Comparison of ENCODE assay signal across 8 cellular contexts in the genomic region with DNA sequence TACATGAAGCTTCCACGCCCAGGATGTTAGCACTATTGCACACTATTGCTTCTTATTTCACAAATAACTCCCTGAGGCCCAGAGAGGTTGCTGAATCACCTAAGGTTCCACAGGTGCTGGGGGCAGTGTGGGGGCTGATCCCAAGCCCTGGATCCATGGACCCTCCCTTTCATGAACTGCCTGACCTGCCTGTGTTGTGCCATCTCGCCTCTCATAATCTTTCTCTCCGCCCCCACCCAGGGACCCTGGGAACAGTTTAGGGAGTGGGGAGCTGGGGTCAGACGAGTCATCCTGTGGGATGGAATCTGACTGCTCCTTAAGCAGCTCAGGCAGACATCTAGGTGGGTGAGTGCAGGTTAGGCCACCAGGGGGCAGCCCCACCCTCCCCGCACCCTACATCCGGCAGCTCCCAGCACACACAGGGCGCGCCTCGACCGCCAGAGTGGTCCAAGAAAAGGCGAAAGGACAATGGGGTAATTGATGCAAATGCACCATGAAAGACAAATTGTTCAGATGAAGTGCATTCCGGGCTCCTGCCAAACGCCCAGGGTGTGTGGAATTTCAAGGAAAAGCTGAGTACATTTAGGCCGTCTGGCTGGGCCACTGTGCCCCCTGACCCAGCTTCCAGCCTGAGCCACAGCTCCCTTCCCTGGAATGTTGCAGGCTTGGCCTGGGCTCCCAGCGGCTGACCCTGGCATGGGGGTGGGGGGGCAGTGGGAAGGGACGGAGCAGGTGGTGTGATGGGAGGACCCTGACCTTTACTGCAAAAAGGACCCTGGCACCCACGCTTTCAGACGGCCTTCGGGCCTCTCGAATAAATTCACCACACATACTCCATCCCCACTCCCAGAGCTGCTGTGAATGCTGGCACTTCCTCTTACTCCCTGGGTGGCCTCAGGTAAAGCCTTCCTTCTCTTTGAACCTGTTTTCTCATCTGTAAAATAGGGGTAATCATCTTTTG. TPM values are rescaled to one million over a fixed set of nuclear protein-coding genes. Genes with fewer than 3 reads are reported as not detected.
DNase-seq lines count a peak whose midpoint lies in the region; ATAC-seq and TF ChIP-seq lines count a peak whose summit lies in the region.

No MANE protein-coding gene starts in this region.

- in situ Hi-C loops in SK-MEL-5 (cut with HindIII; ENCODE audit: low pct_unique_long_range_greater_than_20kb, low sequenced_read_pairs), result no loop called here

- CTCF ChIA-PET in BJ (lab: Yijun Ruan, JAX), result interaction anchor here (0.6 to 9.2 kb wide), 19 partner anchors 8 to 112 kb away, joined by 3 to 132 read pairs (median 8); a partner anchor contains a TSS

- H3K4me3 ChIP-seq in BJ (ENCODE audit: low read depth, low read length) (no peak overlapping the region), HUES6 (ENCODE audit: low read depth, low read length) (0 out of 2 replicates have a peak overlapping the region, but pooled peaks have one; percentile 21), adipocyte (ENCODE audit: low read length) (no peak overlapping the region), rectal smooth muscle tissue (ENCODE audit: low read length) (no peak overlapping the region)

- H3K36me3 ChIP-seq in BJ (ENCODE audit: control insufficient read depth, insufficient read depth, low read length), result no peaks in the 10 kb centered on the region
- no peaks in the 10 kb centered on the region for H3K36me3 ChIP-seq in HUES6 (ENCODE audit: control insufficient read depth, insufficient read depth, low read length)
- H3K36me3 ChIP-seq in adipocyte (ENCODE audit: control insufficient read depth, insufficient read depth, low read length, severe bottlenecking), result no peaks in the 10 kb centered on the region
- H3K36me3 ChIP-seq in rectal smooth muscle tissue (ENCODE audit: control insufficient read depth, insufficient read depth, low read length), result no peaks in the 10 kb centered on the region

- no peaks in the 10 kb centered on the region for H3K9me3 ChIP-seq in HUES6 (ENCODE audit: control insufficient read depth, insufficient read depth, low read depth, low read length)
- no peaks in the 10 kb centered on the region for H3K9me3 ChIP-seq in adipocyte (ENCODE audit: control insufficient read depth, low read length)

- POLR2A ChIA-PET in BJ (lab: Charles Lee), result no interaction called here

- intact Hi-C loops in left ventricle myocardium superior (cut with micrococcal nuclease), result loop anchor here (10.0 kb wide), 1 partner anchor 67 kb away; no protein-coding TSS in a partner anchor

- H3K27ac ChIP-seq in HUES6 (ENCODE audit: low read depth, low read length) (no peak overlapping the region), rectal smooth muscle tissue (ENCODE audit: low read depth, low read length) (peak overlapping the region; percentile 57)

- ATAC-seq in GM19397 (IDR thresholded peaks at IDR 0.05; ENCODE audit: unreplicated experiment) (peak; percentile 86), left ventricle myocardium superior (peak; percentile 85), GM18519 (IDR thresholded peaks at IDR 0.05; ENCODE audit: low FRiP score, unreplicated experiment) (no peak)

- DNase-seq in BJ (ENCODE audit: low read depth) (no peak), SK-MEL-5 (ENCODE audit: low read depth, low spot score) (peak; percentile 87), adipocyte (ENCODE audit: low read depth) (peak; percentile 79), left ventricle myocardium superior (peak; percentile 87)

- H3K27me3 ChIP-seq in BJ (ENCODE audit: control insufficient read depth, insufficient read depth, low read length) (peaks cover 1% of the 10 kb centered on the region; the same call in 1 of the 2 replicates), HUES6 (ENCODE audit: control insufficient read depth, insufficient read depth, low read length) (no peaks in the 10 kb centered on the region), adipocyte (replicated peaks; ENCODE audit: control insufficient read depth, insufficient read depth, low read length) (no peaks in the 10 kb centered on the region), rectal smooth muscle tissue (ENCODE audit: control insufficient read depth, insufficient read depth, low read length) (no peaks in the 10 kb centered on the region)

- H3K4me1 ChIP-seq in HUES6 (ENCODE audit: control insufficient read depth, insufficient read depth, low read length) (peaks cover 35% of the 10 kb centered on the region), adipocyte (ENCODE audit: control insufficient read depth, insufficient read depth, low read length) (peaks cover 37% of the 10 kb centered on the region), rectal smooth muscle tissue (ENCODE audit: control insufficient read depth, insufficient read depth, low read length) (peaks cover 11% of the 10 kb centered on the region)

- peak; percentile 88 for TF ChIP-seq CTCF in BJ (IDR thresholded peaks at IDR 0.05; ENCODE audit: insufficient read depth, low read depth, low read length)

- H3K9ac ChIP-seq in HUES6 (ENCODE audit: low read length), result no peak overlapping the region
- H3K9ac ChIP-seq in adipocyte (ENCODE audit: low read length), result peak overlapping the region; percentile 52
- H3K9ac ChIP-seq in rectal smooth muscle tissue (ENCODE audit: low read length), result no peak overlapping the region

RNA-seq across cellular contexts. Expression of a gene that starts 20.8 kb away (rescaled TPM):
- 87.3 and 130 TPM in 2 replicates for polyA plus RNA-seq in BJ (2011; rRNA removed)
- polyA minus RNA-seq in BJ (2011; rRNA and poly(A)+ RNA removed), result 30.1 and 35.4 TPM in 2 replicates
- 36.1 and 36.9 TPM in 2 replicates for total RNA-seq in SK-MEL-5 (2014; rRNA removed; shearing (Covaris generic))
- polyA plus RNA-seq in SK-MEL-5 (2015; cell fraction: cytosol; rRNA removed), result 77.3 and 104 TPM in 2 replicates
- 17.8 and 20.2 TPM in 2 replicates for polyA plus RNA-seq in SK-MEL-5 (2015; cell fraction: nucleus; rRNA removed)
- 20.4 TPM for total RNA-seq in left ventricle myocardium superior

RNA-seq across cellular contexts. Expression of a gene that starts 26.7 kb away (rescaled TPM):
- polyA plus RNA-seq in BJ (2011; rRNA removed), result 0.17 TPM in 1 of 2 replicates, not detected in the other
- polyA minus RNA-seq in BJ (2011; rRNA and poly(A)+ RNA removed), result not detected in 2 replicates
- not detected in 2 replicates for total RNA-seq in SK-MEL-5 (2014; rRNA removed; shearing (Covaris generic))
- not detected in 2 replicates for polyA plus RNA-seq in SK-MEL-5 (2015; cell fraction: cytosol; rRNA removed)
- not detected in 2 replicates for polyA plus RNA-seq in SK-MEL-5 (2015; cell fraction: nucleus; rRNA removed)
- total RNA-seq in left ventricle myocardium superior, result 1.1 TPM

RNA-seq across cellular contexts. Expression of a gene that starts 49.1 kb away (rescaled TPM):
- not detected in 2 replicates for polyA plus RNA-seq in BJ (2011; rRNA removed)
- not detected in 2 replicates for polyA minus RNA-seq in BJ (2011; rRNA and poly(A)+ RNA removed)
- total RNA-seq in SK-MEL-5 (2014; rRNA removed; shearing (Covaris generic)), result 0.34 and 0.83 TPM in 2 replicates
- 0.23 and 1.0 TPM in 2 replicates for polyA plus RNA-seq in SK-MEL-5 (2015; cell fraction: cytosol; rRNA removed)
- 0.21 TPM in 1 of 2 replicates, not detected in the other for polyA plus RNA-seq in SK-MEL-5 (2015; cell fraction: nucleus; rRNA removed)
- 2.2 TPM for total RNA-seq in left ventricle myocardium superior

RNA-seq across cellular contexts. Expression of a gene that starts 58.7 kb away (rescaled TPM):
- 720 and 957 TPM in 2 replicates for polyA plus RNA-seq in BJ (2011; rRNA removed)
- 475 and 544 TPM in 2 replicates for polyA minus RNA-seq in BJ (2011; rRNA and poly(A)+ RNA removed)
- 56.4 and 67.0 TPM in 2 replicates for total RNA-seq in SK-MEL-5 (2014; rRNA removed; shearing (Covaris generic))
- 92.8 and 99.8 TPM in 2 replicates for polyA plus RNA-seq in SK-MEL-5 (2015; cell fraction: cytosol; rRNA removed)
- polyA plus RNA-seq in SK-MEL-5 (2015; cell fraction: nucleus; rRNA removed), result 42.4 and 43.1 TPM in 2 replicates
- total RNA-seq in left ventricle myocardium superior, result 41.4 TPM
